9 cellular contexts compared by ENCODE assay signal in the genomic region with DNA sequence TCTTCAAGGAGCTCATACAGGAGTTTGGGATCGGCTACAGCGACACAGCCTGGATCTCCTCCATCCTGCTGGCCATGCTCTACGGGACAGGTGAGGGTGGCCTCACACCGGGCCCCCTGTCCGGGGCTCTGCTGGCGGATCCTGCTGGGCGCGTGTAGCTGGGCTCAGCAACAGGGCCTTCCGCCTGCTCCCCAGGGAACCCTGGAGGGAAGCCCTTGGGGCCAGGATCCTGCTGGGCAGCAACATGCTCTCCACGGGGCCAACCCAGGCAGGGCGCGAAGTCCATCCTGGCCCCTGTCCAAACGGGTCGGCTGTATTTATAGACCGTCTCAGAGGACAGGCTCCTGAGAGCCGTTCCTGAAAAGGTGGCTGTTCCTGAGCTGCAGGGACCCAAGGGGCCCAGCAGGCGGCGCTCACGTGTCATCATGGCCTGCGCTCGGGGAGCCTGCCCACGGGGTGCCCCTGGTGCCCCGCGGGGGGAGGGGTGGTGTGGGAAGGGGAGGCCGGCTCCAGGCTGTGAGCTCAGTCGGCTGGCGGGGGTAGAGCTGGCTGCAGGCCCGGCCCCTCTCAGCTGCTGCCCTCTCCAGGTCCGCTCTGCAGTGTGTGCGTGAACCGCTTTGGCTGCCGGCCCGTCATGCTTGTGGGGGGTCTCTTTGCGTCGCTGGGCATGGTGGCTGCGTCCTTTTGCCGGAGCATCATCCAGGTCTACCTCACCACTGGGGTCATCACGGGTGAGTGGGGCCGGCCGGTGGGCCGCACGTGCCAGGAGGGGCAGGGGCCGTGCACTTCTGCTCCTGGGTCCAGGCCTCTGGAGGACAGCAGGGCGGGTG. TPM values are rescaled to one million over a fixed set of nuclear protein-coding genes. Genes with fewer than 3 reads are reported as not detected.
A peak's percentile ranks its signal among the peaks of the same experiment; 100 is the strongest.
DNase-seq lines count a peak whose midpoint lies in the region; ATAC-seq and TF ChIP-seq lines count a peak whose summit lies in the region.
"Had no signal": no experiment of that assay in that cellular context is flagged by ENCODE, and none has a peak within 500 bp of the region (broad histone marks: within the 10 kb centered on the region; RNA-seq: fewer than 3 reads in every experiment).

No MANE protein-coding gene starts in this region.

- no peaks in the 10 kb centered on the region for H3K27me3 Mint-ChIP-seq in MCF 10A (ENCODE audit: insufficient read depth, unreplicated experiment)

- H3K9me3 Mint-ChIP-seq in MCF 10A (ENCODE audit: unreplicated experiment) = no peaks in the 10 kb centered on the region

- ATAC-seq in HG03432 (IDR thresholded peaks at IDR 0.05; ENCODE audit: unreplicated experiment) = no peak

- POLR2A ChIA-PET in MCF 10A (lab: Yijun Ruan, JAX) = interaction anchor here (0.6 to 2.4 kb wide), 17 partner anchors 8 to 294 kb away, joined by 3 to 35 read pairs (median 4); partner anchors contain the start of genes CSNK1D and SECTM1

- H3K27ac ChIP-seq in WERI-Rb-1 = peak overlapping the region; percentile 26
- H3K27ac ChIP-seq: SK-N-MC had no signal

- intact Hi-C loops in MCF 10A (cut with micrococcal nuclease) = no loop called here

- peaks cover 82% of the 10 kb centered on the region for H3K36me3 Mint-ChIP-seq in MCF 10A (ENCODE audit: insufficient read depth, unreplicated experiment)

- H3K27me3 ChIP-seq in WERI-Rb-1 (ENCODE audit: insufficient read depth, low read depth, severe bottlenecking) (no peaks in the 10 kb centered on the region), kidney epithelial cell (ENCODE audit: control insufficient read depth, insufficient read depth, low read length) (no peaks in the 10 kb centered on the region)

- H3K27ac Mint-ChIP-seq in MCF 10A (ENCODE audit: low read depth, unreplicated experiment) = peak overlapping the region; percentile 39

- H3K36me3 ChIP-seq in WERI-Rb-1 = peaks cover 29% of the 10 kb centered on the region
- peaks cover 3% of the 10 kb centered on the region for H3K36me3 ChIP-seq in kidney epithelial cell (ENCODE audit: control insufficient read depth, insufficient read depth, low read length)

- DNase-seq in DMS153 treated with DMSO at 0.1 percent for 48 hours (lab: John Stamatoyannopoulos, UW; ENCODE audit: unreplicated experiment) (peak; percentile 70), NB4 (ENCODE audit: low read depth) (peak; percentile 73), WERI-Rb-1 (peak; percentile 84), MCF 10A (ENCODE audit: unreplicated experiment) (peak; percentile 74), kidney epithelial cell (ENCODE audit: low read depth) (no peak), SW480 (ENCODE audit: low spot score) (no peak)
- DNase-seq in stimulated activated CD4-positive, alpha-beta T cell treated with anti-CD3 and anti-CD28 coated beads, Interleukin-4, amount 100 ng/mL, for 24 hours = peak; percentile 75

- peak; percentile 14 for TF ChIP-seq POLR2A in NB4 (IDR thresholded peaks at IDR 0.05; ENCODE audit: extremely low read depth, insufficient read length)

- peak overlapping the region; percentile 16 for H3K4me3 Mint-ChIP-seq in MCF 10A (ENCODE audit: unreplicated experiment)

- peak; percentile 83 for TF ChIP-seq CTCF in NB4 (IDR thresholded peaks at IDR 0.05; ENCODE audit: low read depth, low read length)
- peak; percentile 98 for TF ChIP-seq CTCF in WERI-Rb-1 (IDR thresholded peaks at IDR 0.05; ENCODE audit: low read depth, low read length)
- peak; percentile 94 for TF ChIP-seq CTCF in MCF 10A (IDR thresholded peaks at IDR 0.05; ENCODE audit: unreplicated experiment)
- TF ChIP-seq CTCF in kidney epithelial cell (IDR thresholded peaks at IDR 0.05; ENCODE audit: insufficient read depth, low read length, poor library complexity, severe bottlenecking) = peak; percentile 86

- no peak overlapping the region for H3K4me3 ChIP-seq in NB4 (ENCODE audit: low read depth, low read length)
- H3K4me3 ChIP-seq in WERI-Rb-1 (ENCODE audit: low read depth, low read length) = no peak overlapping the region
- H3K4me3 ChIP-seq in kidney epithelial cell (ENCODE audit: low read depth, low read length) = no peak overlapping the region
- H3K4me3 ChIP-seq: SK-N-MC had no signal

- CTCF ChIA-PET in MCF 10A (lab: Yijun Ruan, JAX) = interaction anchor here (0.6 to 2.4 kb wide), 13 partner anchors 19 to 295 kb away, joined by 3 to 15 read pairs (median 4); no protein-coding TSS in a partner anchor

- H3K4me1 Mint-ChIP-seq in MCF 10A (ENCODE audit: insufficient read depth, unreplicated experiment) = peaks cover 22% of the 10 kb centered on the region

- no TSS peak for BruUV-seq in MCF 10A (replicated peaks; lab: Mats Ljungman, UMichigan)

- peaks cover 3% of the 10 kb centered on the region for H3K9me3 ChIP-seq in WERI-Rb-1 (ENCODE audit: severe bottlenecking)

RNA-seq across cellular contexts. Expression of gene SLC16A3, which starts 7.5 kb away (rescaled TPM):
- 268 and 350 TPM in 2 replicates for total RNA-seq in MCF 10A (2022)
- 83.4 and 85.3 TPM in 2 replicates for total RNA-seq in kidney epithelial cell

RNA-seq across cellular contexts. Expression of gene CCDC57, which starts 23.7 kb away (rescaled TPM):
- total RNA-seq in MCF 10A (2022) = 86.8 and 87.3 TPM in 2 replicates
- total RNA-seq in kidney epithelial cell = 25.5 and 27.5 TPM in 2 replicates

RNA-seq across cellular contexts. Expression of gene CSNK1D, which starts 37.1 kb away (rescaled TPM):
- 191 and 193 TPM in 2 replicates for total RNA-seq in MCF 10A (2022)
- 55.1 and 61.7 TPM in 2 replicates for total RNA-seq in kidney epithelial cell

Comparison
In these comparisons a context has a peak if more than half of its experiments do, and no peak if none do; other contexts are left out.
1. DNase-seq: peak in DMS153 treated with DMSO at 0.1 percent for 48 hours (single experiment), NB4 (single experiment), WERI-Rb-1 (single experiment), MCF 10A (single experiment) and stimulated activated CD4-positive, alpha-beta T cell treated with anti-CD3 and anti-CD28 coated beads, Interleukin-4, amount 100 ng/mL, for 24 hours (single experiment); none in kidney epithelial cell (single experiment) and SW480 (single experiment).
2. Peak in every context shown above with its lines, with median percentiles within 50 percentile points of each other: CTCF ChIP-seq.